Comparison of ENCODE assay signal across 35 cellular contexts in the genomic region with DNA sequence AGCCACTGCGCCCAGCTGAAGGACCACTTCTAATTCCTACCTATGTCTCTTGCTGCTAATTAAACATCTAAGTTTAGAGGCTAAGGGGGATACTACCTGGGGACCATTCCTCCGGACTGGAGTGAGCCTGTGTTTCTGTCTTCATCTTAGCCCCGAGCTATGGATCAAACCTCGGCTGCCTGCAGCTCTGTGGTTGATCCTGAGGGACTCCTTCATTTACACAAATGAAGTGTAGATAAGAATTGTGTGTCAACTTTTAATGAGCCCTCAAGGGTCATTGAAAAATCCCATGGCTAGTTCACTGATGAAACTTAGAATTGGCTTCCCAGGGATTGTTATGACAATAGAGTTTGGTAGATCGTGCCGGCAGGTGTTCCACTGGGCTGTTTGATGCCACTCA. TPM values are rescaled to one million over a fixed set of nuclear protein-coding genes. Genes with fewer than 3 reads are reported as not detected.
"Had no signal": no experiment of that assay in that cellular context is flagged by ENCODE, and none has a peak within 500 bp of the region (broad histone marks: within the 10 kb centered on the region; RNA-seq: fewer than 3 reads in every experiment).

No MANE protein-coding gene starts in this region.

- H3K4me3 ChIP-seq: coronary artery, esophagus muscularis mucosa, gastroesophageal sphincter, heart left ventricle, hepatocyte, prostate gland, right atrium auricular region, smooth muscle cell, thoracic aorta, tibial nerve, upper lobe of left lung, uterus had no signal

- H3K27ac Mint-ChIP-seq: nephron progenitor cell; stimulated activated memory B cell treated with anti-CD40 and anti-IgM and Interleukin-4, amounts not matched to agents 10 μg/mL and 1 μg/mL and 100 μg/mL, for 72 hours; stimulated activated naive CD8-positive, alpha-beta T cell treated with anti-CD3 and anti-CD28 coated beads, Interleukin-15, Interleukin-2, amounts not matched to agents 100 ng/mL and 50 ng/mL, for 24 hours had no signal

- H3K9me3 Mint-ChIP-seq: stimulated activated memory B cell treated with anti-CD40 and anti-IgM and Interleukin-4, amounts not matched to agents 10 μg/mL and 1 μg/mL and 100 μg/mL, for 72 hours; stimulated activated naive CD8-positive, alpha-beta T cell treated with anti-CD3 and anti-CD28 coated beads, Interleukin-15, Interleukin-2, amounts not matched to agents 100 ng/mL and 50 ng/mL, for 24 hours had no signal

- H3K27me3 ChIP-seq: foreskin keratinocyte, hepatocyte, right atrium auricular region, tibial nerve, upper lobe of left lung, uterus had no signal

- H3K9me3 ChIP-seq: esophagus muscularis mucosa, gastroesophageal sphincter, heart left ventricle, prostate gland, right atrium auricular region, thoracic aorta, tibial nerve, upper lobe of left lung, uterus had no signal

- H3K4me2 ChIP-seq: hepatocyte, smooth muscle cell had no signal

- DNase-seq: dermis blood vessel endothelial cell; effector memory CD4-positive, alpha-beta T cell; foreskin keratinocyte; heart left ventricle; kidney; mammary epithelial cell; mesendoderm; midbrain; naive thymus-derived CD4-positive, alpha-beta T cell; nephron progenitor cell; nucleus accumbens; stimulated activated CD4-positive, alpha-beta T cell treated with anti-CD3 and anti-CD28 coated beads, Interleukin-12 subunit alpha, Interleukin-12 subunit beta, amount 100 ng/mL, for 4 hours; stimulated activated CD4-positive, alpha-beta T cell treated with anti-CD3 and anti-CD28 coated beads, Interleukin-1b, Interleukin-23, amount 100 ng/mL, for 48 hours; stimulated activated CD4-positive, alpha-beta T cell treated with anti-CD3 and anti-CD28 coated beads, Interleukin-4, amount 100 ng/mL, for 24 hours; upper lobe of left lung; uterus had no signal

- H3K4me3 Mint-ChIP-seq: nephron progenitor cell; stimulated activated memory B cell treated with anti-CD40 and anti-IgM and Interleukin-4, amounts not matched to agents 10 μg/mL and 1 μg/mL and 100 μg/mL, for 72 hours; stimulated activated naive CD8-positive, alpha-beta T cell treated with anti-CD3 and anti-CD28 coated beads, Interleukin-15, Interleukin-2, amounts not matched to agents 100 ng/mL and 50 ng/mL, for 24 hours had no signal

- H3K36me3 Mint-ChIP-seq: stimulated activated memory B cell treated with anti-CD40 and anti-IgM and Interleukin-4, amounts not matched to agents 10 μg/mL and 1 μg/mL and 100 μg/mL, for 72 hours had no signal

- H3K4me1 ChIP-seq: esophagus muscularis mucosa, foreskin keratinocyte, gastroesophageal sphincter, heart left ventricle, right atrium auricular region, tibial nerve, uterus had no signal

- H3K27ac ChIP-seq: coronary artery, esophagus muscularis mucosa, foreskin keratinocyte, gastroesophageal sphincter, heart left ventricle, hepatocyte, prostate gland, right atrium auricular region, thoracic aorta, tibial nerve, upper lobe of left lung, uterus had no signal

- H3K36me3 ChIP-seq: esophagus muscularis mucosa, gastroesophageal sphincter, heart left ventricle, prostate gland, right atrium auricular region, thoracic aorta, tibial nerve, upper lobe of left lung, uterus had no signal

- ATAC-seq: foreskin keratinocyte; gastroesophageal sphincter; heart left ventricle; left lobe of liver; naive thymus-derived CD4-positive, alpha-beta T cell; sciatic nerve; stimulated activated memory B cell treated with anti-CD40 and anti-IgM and Interleukin-4, amounts not matched to agents 10 μg/mL and 1 μg/mL and 100 μg/mL, for 72 hours had no signal

- H3K4me1 Mint-ChIP-seq: nephron progenitor cell; stimulated activated memory B cell treated with anti-CD40 and anti-IgM and Interleukin-4, amounts not matched to agents 10 μg/mL and 1 μg/mL and 100 μg/mL, for 72 hours had no signal

- H3K27me3 Mint-ChIP-seq: stimulated activated naive CD8-positive, alpha-beta T cell treated with anti-CD3 and anti-CD28 coated beads, Interleukin-15, Interleukin-2, amounts not matched to agents 100 ng/mL and 50 ng/mL, for 24 hours had no signal

RNA-seq across cellular contexts. Expression of a gene that starts 31.5 kb away (rescaled TPM):
- total RNA-seq: dermis blood vessel endothelial cell, endothelial cell of umbilical vein, epithelial cell of proximal tubule, esophagus muscularis mucosa, fibroblast of lung, foreskin keratinocyte, gastroesophageal sphincter, hepatocyte, left lobe of liver, mammary epithelial cell, mucosa of gallbladder, osteocyte, right atrium auricular region, sciatic nerve, smooth muscle cell, thoracic aorta, tibial nerve, upper lobe of left lung, uterus had no signal

RNA-seq across cellular contexts. Expression of a gene that starts 51.0 kb away (rescaled TPM):
- total RNA-seq: dermis blood vessel endothelial cell, endothelial cell of umbilical vein, epithelial cell of proximal tubule, esophagus muscularis mucosa, fibroblast of lung, foreskin keratinocyte, gastroesophageal sphincter, heart left ventricle, hepatocyte, osteocyte, right atrium auricular region, sciatic nerve, smooth muscle cell, thoracic aorta, tibial nerve had no signal

RNA-seq across cellular contexts. Expression of a gene that starts 59.5 kb away (rescaled TPM):
- total RNA-seq: dermis blood vessel endothelial cell; endothelial cell of umbilical vein; epithelial cell of proximal tubule; fibroblast of lung; foreskin keratinocyte; gastroesophageal sphincter; heart left ventricle; hepatocyte; kidney; left lobe of liver; lower leg skin; mammary epithelial cell; mucosa of gallbladder; naive thymus-derived CD4-positive, alpha-beta T cell; osteocyte; prostate gland; right atrium auricular region; sciatic nerve; smooth muscle cell; thoracic aorta; tibial nerve; upper lobe of left lung; uterus had no signal
